Comparison of ENCODE assay signal across 9 cellular contexts in the genomic region with DNA sequence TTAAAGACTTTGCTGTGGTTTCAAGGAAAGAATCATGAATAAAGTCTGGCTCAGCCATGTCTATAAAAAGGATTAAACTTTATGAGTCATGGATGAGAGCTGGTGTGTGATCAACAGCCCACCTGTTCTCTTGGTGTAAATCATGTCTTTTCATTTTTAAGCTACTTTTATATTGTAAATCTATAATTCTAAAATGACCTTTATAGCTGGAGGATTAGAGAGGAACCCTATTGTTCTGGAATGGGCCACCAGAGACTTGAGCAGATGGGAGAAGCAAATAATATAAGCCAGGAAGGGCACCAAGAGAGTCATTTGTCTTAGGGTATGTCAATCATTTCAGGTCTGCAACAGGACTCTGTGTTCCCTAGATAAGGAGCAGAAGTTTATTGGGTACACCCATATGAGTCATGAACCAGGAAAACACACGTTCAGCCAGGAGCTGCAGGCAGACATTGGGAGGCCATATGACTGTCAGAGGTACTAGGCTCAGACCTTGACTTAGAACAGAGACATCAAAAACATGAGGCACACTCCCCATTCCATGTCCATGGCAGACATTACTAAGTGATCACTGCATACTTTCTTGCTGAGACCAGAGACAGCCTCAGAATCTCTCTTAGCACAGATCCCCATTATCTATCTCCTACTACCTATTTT. TPM values are rescaled to one million over a fixed set of nuclear protein-coding genes. Genes with fewer than 3 reads are reported as not detected.
DNase-seq lines count a peak whose midpoint lies in the region; ATAC-seq and TF ChIP-seq lines count a peak whose summit lies in the region.
"Had no signal": no experiment of that assay in that cellular context is flagged by ENCODE, and none has a peak within 500 bp of the region (broad histone marks: within the 10 kb centered on the region; RNA-seq: fewer than 3 reads in every experiment).

No MANE protein-coding gene starts in this region.

- DNase-seq in HFF-Myc (ENCODE audit: extremely low read depth, low read depth) (peak; percentile 21), RKO (ENCODE audit: low spot score) (peak; percentile 38), fibroblast of pulmonary artery (ENCODE audit: low read depth) (peak; percentile 64), skeletal muscle cell (ENCODE audit: low read depth) (peak; percentile 47)
- DNase-seq in effector memory CD8-positive, alpha-beta T cell = no peak
- DNase-seq in activated CD4-positive, alpha-beta memory T cell treated with anti-CD3 and anti-CD28 coated beads, Interleukin-2, amount 10 ng/mL, durations not matched to agents 7 days and 5 days = no peak
- DNase-seq: stimulated activated CD4-positive, alpha-beta T cell treated with anti-CD3 and anti-CD28 coated beads, Interleukin-2, amount 100 ng/mL, for 48 hours had no signal

- H3K4me3 Mint-ChIP-seq in effector memory CD8-positive, alpha-beta T cell = no peak overlapping the region
- H3K4me3 Mint-ChIP-seq in activated CD4-positive, alpha-beta memory T cell treated with anti-CD3 and anti-CD28 coated beads, Interleukin-2, amount 10 ng/mL, durations not matched to agents 7 days and 5 days = no peak overlapping the region
- H3K4me3 Mint-ChIP-seq: dendritic cell treated with granulocyte-macrophage colony-stimulating factor and Interleukin-4, amounts not matched to agents 40 ng/mL and 50 ng/mL, for 4 days had no signal

- POLR2A ChIA-PET in activated CD4-positive, alpha-beta memory T cell treated with anti-CD3 and anti-CD28 coated beads, Interleukin-2, amount 10 ng/mL, durations not matched to agents 7 days and 5 days (lab: Charles Lee) = no interaction called here

- peaks cover 2% of the 10 kb centered on the region for H3K36me3 Mint-ChIP-seq in effector memory CD8-positive, alpha-beta T cell (ENCODE audit: insufficient read depth)
- H3K36me3 Mint-ChIP-seq in activated CD4-positive, alpha-beta memory T cell treated with anti-CD3 and anti-CD28 coated beads, Interleukin-2, amount 10 ng/mL, durations not matched to agents 7 days and 5 days (ENCODE audit: low read depth) = no peaks in the 10 kb centered on the region

- H3K4me3 ChIP-seq in HFF-Myc (replicated peaks; ENCODE audit: low read depth, low read length) (no peak overlapping the region), fibroblast of pulmonary artery (replicated peaks; ENCODE audit: low read depth, low read length) (no peak overlapping the region), skeletal muscle cell (ENCODE audit: low read depth, low read length) (no peak overlapping the region)

- no peak overlapping the region for H3K27ac Mint-ChIP-seq in effector memory CD8-positive, alpha-beta T cell
- no peak overlapping the region for H3K27ac Mint-ChIP-seq in activated CD4-positive, alpha-beta memory T cell treated with anti-CD3 and anti-CD28 coated beads, Interleukin-2, amount 10 ng/mL, durations not matched to agents 7 days and 5 days
- H3K27ac Mint-ChIP-seq: dendritic cell treated with granulocyte-macrophage colony-stimulating factor and Interleukin-4, amounts not matched to agents 40 ng/mL and 50 ng/mL, for 4 days had no signal

- no peak for ATAC-seq in effector memory CD8-positive, alpha-beta T cell (replicated peaks)
- ATAC-seq in GM21576 (IDR thresholded peaks at IDR 0.05; ENCODE audit: unreplicated experiment) = no peak

- peaks cover 4 to 11% of the 10 kb centered on the region in 2 donors for H3K4me1 Mint-ChIP-seq in effector memory CD8-positive, alpha-beta T cell (ENCODE audit: low read depth in 2 of 2)
- H3K4me1 Mint-ChIP-seq in activated CD4-positive, alpha-beta memory T cell treated with anti-CD3 and anti-CD28 coated beads, Interleukin-2, amount 10 ng/mL, durations not matched to agents 7 days and 5 days = peaks cover 12% of the 10 kb centered on the region

- no peak for TF ChIP-seq CTCF in HFF-Myc (IDR thresholded peaks at IDR 0.05; ENCODE audit: low read depth, low read length, missing control alignments)
- no peak for TF ChIP-seq CTCF in fibroblast of pulmonary artery (IDR thresholded peaks at IDR 0.05; ENCODE audit: low read length, missing control alignments)

- H3K27me3 Mint-ChIP-seq in effector memory CD8-positive, alpha-beta T cell = peaks cover 27 to 37% of the 10 kb centered on the region in 2 donors
- H3K27me3 Mint-ChIP-seq in activated CD4-positive, alpha-beta memory T cell treated with anti-CD3 and anti-CD28 coated beads, Interleukin-2, amount 10 ng/mL, durations not matched to agents 7 days and 5 days = peaks cover 23% of the 10 kb centered on the region
- H3K27me3 Mint-ChIP-seq: dendritic cell treated with granulocyte-macrophage colony-stimulating factor and Interleukin-4, amounts not matched to agents 40 ng/mL and 50 ng/mL, for 4 days had no signal

- CTCF ChIA-PET in activated CD4-positive, alpha-beta memory T cell treated with anti-CD3 and anti-CD28 coated beads, Interleukin-2, amount 10 ng/mL, durations not matched to agents 7 days and 5 days (lab: Charles Lee) = no interaction called here

- H3K9me3 Mint-ChIP-seq in effector memory CD8-positive, alpha-beta T cell = no peaks in the 10 kb centered on the region
- no peaks in the 10 kb centered on the region for H3K9me3 Mint-ChIP-seq in activated CD4-positive, alpha-beta memory T cell treated with anti-CD3 and anti-CD28 coated beads, Interleukin-2, amount 10 ng/mL, durations not matched to agents 7 days and 5 days
- H3K9me3 Mint-ChIP-seq: dendritic cell treated with granulocyte-macrophage colony-stimulating factor and Interleukin-4, amounts not matched to agents 40 ng/mL and 50 ng/mL, for 4 days had no signal

RNA-seq across cellular contexts. Expression of gene NDUFA12, which starts 49.3 kb away (rescaled TPM):
- total RNA-seq in activated CD4-positive, alpha-beta memory T cell treated with anti-CD3 and anti-CD28 coated beads, Interleukin-2, amount 10 ng/mL, durations not matched to agents 7 days and 5 days = 100 to 1,000 TPM; 155 to 167 TPM

Comparison
In these comparisons a context has a peak if more than half of its experiments do, and no peak if none do; other contexts are left out.
1. DNase-seq: peak in HFF-Myc (single experiment), RKO (single experiment), fibroblast of pulmonary artery (single experiment) and skeletal muscle cell (single experiment); none in effector memory CD8-positive, alpha-beta T cell (0 of 3) and activated CD4-positive, alpha-beta memory T cell treated with anti-CD3 and anti-CD28 coated beads, Interleukin-2, amount 10 ng/mL, durations not matched to agents 7 days and 5 days (single experiment).